17 cellular contexts compared by ENCODE assay signal in genomic region chr16:6777624-6778023, GRCh38.
"Had no signal": no experiment of that assay in that cellular context is flagged by ENCODE, and none has a peak within 500 bp of the region (broad histone marks: within the 10 kb centered on the region; RNA-seq: fewer than 3 reads in every experiment).

No MANE protein-coding gene starts in this region.

- FAIRE-seq: endothelial cell of umbilical vein had no signal

- H3K4me3 Mint-ChIP-seq: activated CD4-positive, alpha-beta T cell treated with anti-CD3 and anti-CD28 coated beads, Interleukin-2, amount 10 ng/mL, durations not matched to agents 7 days and 5 days; activated naive CD8-positive, alpha-beta T cell treated with anti-CD3 and anti-CD28 coated beads, Interleukin-2, amount 10 ng/mL, durations not matched to agents 7 days and 5 days had no signal

- H3K27ac ChIP-seq: coronary artery, esophagus squamous epithelium, lower lobe of right lung, parathyroid adenoma, stomach, thoracic aorta, upper lobe of right lung had no signal

- ATAC-seq: lower lobe of right lung, upper lobe of right lung had no signal

- H3K9ac ChIP-seq: parathyroid adenoma had no signal

- H3K79me2 ChIP-seq: parathyroid adenoma had no signal

- H3K36me3 Mint-ChIP-seq: activated naive CD8-positive, alpha-beta T cell treated with anti-CD3 and anti-CD28 coated beads, Interleukin-2, amount 10 ng/mL, durations not matched to agents 7 days and 5 days; brain had no signal

- H3K27me3 Mint-ChIP-seq: activated CD4-positive, alpha-beta T cell treated with anti-CD3 and anti-CD28 coated beads, Interleukin-2, amount 10 ng/mL, durations not matched to agents 7 days and 5 days; activated naive CD8-positive, alpha-beta T cell treated with anti-CD3 and anti-CD28 coated beads, Interleukin-2, amount 10 ng/mL, durations not matched to agents 7 days and 5 days; brain had no signal

- H3K4me1 Mint-ChIP-seq: activated CD4-positive, alpha-beta T cell treated with anti-CD3 and anti-CD28 coated beads, Interleukin-2, amount 10 ng/mL, durations not matched to agents 7 days and 5 days; activated naive CD8-positive, alpha-beta T cell treated with anti-CD3 and anti-CD28 coated beads, Interleukin-2, amount 10 ng/mL, durations not matched to agents 7 days and 5 days; brain had no signal

- H3K9me3 Mint-ChIP-seq: activated naive CD8-positive, alpha-beta T cell treated with anti-CD3 and anti-CD28 coated beads, Interleukin-2, amount 10 ng/mL, durations not matched to agents 7 days and 5 days had no signal

- DNase-seq: activated CD4-positive, alpha-beta T cell treated with anti-CD3 and anti-CD28 coated beads, Interleukin-2, amount 10 ng/mL, durations not matched to agents 7 days and 5 days; activated naive CD8-positive, alpha-beta T cell treated with anti-CD3 and anti-CD28 coated beads, Interleukin-2, amount 10 ng/mL, durations not matched to agents 7 days and 5 days; central memory CD4-positive, alpha-beta T cell; effector CD4-positive, alpha-beta T cell; esophagus squamous epithelium; hypothalamus; lower lobe of right lung; midbrain; stimulated activated CD4-positive, alpha-beta T cell treated with anti-CD3 and anti-CD28 coated beads, Interleukin-12 subunit alpha, Interleukin-12 subunit beta, amount 100 ng/mL, for 4 hours; stimulated activated CD4-positive, alpha-beta T cell treated with anti-CD3 and anti-CD28 coated beads, Interleukin-2, amount 100 ng/mL, for 24 hours; stomach; upper lobe of right lung had no signal

- H3K4me1 ChIP-seq: esophagus squamous epithelium, lower lobe of right lung, parathyroid adenoma, stomach, upper lobe of right lung had no signal

- H2AFZ ChIP-seq: parathyroid adenoma had no signal

- H3K36me3 ChIP-seq: esophagus squamous epithelium, lower lobe of right lung, stomach, thoracic aorta, upper lobe of right lung had no signal

- H3K9me3 ChIP-seq: esophagus squamous epithelium, lower lobe of right lung, thoracic aorta, upper lobe of right lung had no signal

- H3K27me3 ChIP-seq: esophagus squamous epithelium, stomach, upper lobe of right lung had no signal

- H3K4me3 ChIP-seq: coronary artery, esophagus squamous epithelium, lower lobe of right lung, stomach, thoracic aorta, upper lobe of right lung had no signal

- H3K27ac Mint-ChIP-seq: activated CD4-positive, alpha-beta T cell treated with anti-CD3 and anti-CD28 coated beads, Interleukin-2, amount 10 ng/mL, durations not matched to agents 7 days and 5 days; activated naive CD8-positive, alpha-beta T cell treated with anti-CD3 and anti-CD28 coated beads, Interleukin-2, amount 10 ng/mL, durations not matched to agents 7 days and 5 days; brain had no signal
